ENCODE assay signal across 8 cellular contexts in genomic region chr2:43218550-43219382, GRCh38. TPM values are rescaled to one million over a fixed set of nuclear protein-coding genes. Genes with fewer than 3 reads are reported as not detected.
DNase-seq lines count a peak whose midpoint lies in the region; ATAC-seq and TF ChIP-seq lines count a peak whose summit lies in the region.

No MANE protein-coding gene starts in this region.

- TF ChIP-seq CTCF in RWPE2 (IDR thresholded peaks at IDR 0.05; ENCODE audit: poor library complexity, severe bottlenecking): no peak
- TF ChIP-seq CTCF in cardiac muscle cell (IDR thresholded peaks at IDR 0.05; ENCODE audit: low read depth, low read length): no peak

- H3K9me3 ChIP-seq in RWPE2 (ENCODE audit: severe bottlenecking): no peaks in the 10 kb centered on the region
- H3K9me3 ChIP-seq in cardiac muscle cell (ENCODE audit: low read depth): no peaks in the 10 kb centered on the region

- H3K4me1 ChIP-seq in RWPE2 (ENCODE audit: insufficient read depth, poor library complexity, severe bottlenecking) (peaks cover 23% of the 10 kb centered on the region), cardiac muscle cell (ENCODE audit: low read depth) (peaks cover 73% of the 10 kb centered on the region)

- intact Hi-C loops in sciatic nerve (cut with DNase I): loop anchor here (10.0 kb wide), 1 partner anchor 54 kb away; no protein-coding TSS in a partner anchor

- peak; percentile 49 for ATAC-seq in HG02678 (IDR thresholded peaks at IDR 0.05; ENCODE audit: unreplicated experiment)
- peak; percentile 11; the same call in 2 of the 3 replicates for ATAC-seq in RWPE2 (ENCODE audit: low read depth)
- peak; percentile 4 for ATAC-seq in sciatic nerve
- no peak for ATAC-seq in GM19467 (IDR thresholded peaks at IDR 0.05; ENCODE audit: unreplicated experiment)
- ATAC-seq in GM18867 (IDR thresholded peaks at IDR 0.05; ENCODE audit: unreplicated experiment): no peak

- H3K27me3 ChIP-seq in RWPE2 (ENCODE audit: insufficient read depth, poor library complexity, severe bottlenecking): no peaks in the 10 kb centered on the region
- no peaks in the 10 kb centered on the region for H3K27me3 ChIP-seq in cardiac muscle cell

- H3K4me3 ChIP-seq in RWPE2 (ENCODE audit: severe bottlenecking) (no peak overlapping the region), cardiac muscle cell (peak overlapping the region; percentile 24)

- peak; percentile 74 for DNase-seq in GF-D8 (lab: John Stamatoyannopoulos, UW)
- no peak for DNase-seq in RWPE2 (ENCODE audit: low spot score)
- peak; percentile 64 for DNase-seq in activated naive CD4-positive, alpha-beta T cell treated with Interleukin-2 at 50 U/mL for 16 hours
- peak; percentile 12 to 85 for DNase-seq in cardiac muscle cell (ENCODE audit: low read depth in 1 of 2, low spot score in 1 of 2)
- peak; percentile 73 for DNase-seq in sciatic nerve (ENCODE audit: low spot score)

- H3K36me3 ChIP-seq in RWPE2 (ENCODE audit: low read depth) (peaks cover 20% of the 10 kb centered on the region), cardiac muscle cell (peaks cover 7% of the 10 kb centered on the region)

- H3K27ac ChIP-seq in RWPE2 (ENCODE audit: poor library complexity, severe bottlenecking) (peak overlapping the region; percentile 97), cardiac muscle cell (peak overlapping the region; percentile 98)

RNA-seq across cellular contexts. Expression of gene ZFP36L2, which starts 7.6 kb away (rescaled TPM):
- total RNA-seq in cardiac muscle cell (20.3 and 27.6 TPM in 2 replicates), sciatic nerve (172 TPM)
- 73.9 and 88.4 TPM in 2 replicates for polyA plus RNA-seq in cardiac muscle cell

Comparison
In these comparisons a context has a peak if more than half of its experiments do, and no peak if none do; other contexts are left out.
1. ATAC-seq: peak in HG02678 (single experiment), RWPE2 (single experiment) and sciatic nerve (single experiment); none in GM19467 (single experiment) and GM18867 (single experiment).